8 cellular contexts compared by ENCODE assay signal in genomic region chr22:25447689-25448434, GRCh38.
DNase-seq lines count a peak whose midpoint lies in the region; ATAC-seq and TF ChIP-seq lines count a peak whose summit lies in the region.

No MANE protein-coding gene starts in this region.

- no peaks in the 10 kb centered on the region for H3K9me2 ChIP-seq in SU-DHL-6 (replicated peaks; ENCODE audit: insufficient read depth, low read length)

- peaks cover 9% of the 10 kb centered on the region for H3F3A ChIP-seq in SU-DHL-6 (ENCODE audit: insufficient read depth)

- CTCF ChIA-PET in HEK293 (lab: Yijun Ruan, JAX), result interaction anchor here (0.6 to 2.1 kb wide), 33 partner anchors 10 to 883 kb away, joined by 3 to 15 read pairs (median 4); no protein-coding TSS in a partner anchor

- WGBS in upper lobe of left lung, 2 donors, result 6 to 11% methylated on average over 17 to 30 of the region's 30 CpGs

- peak overlapping the region; percentile 88 for H3K4me3 ChIP-seq in GM06990 (replicated peaks; ENCODE audit: low read depth, low read length)
- peak overlapping the region; percentile 86 for H3K4me3 ChIP-seq in HEK293 (ENCODE audit: low read depth, low read length)
- H3K4me3 ChIP-seq in NB4 (ENCODE audit: low read depth, low read length), result peak overlapping the region; percentile 84
- H3K4me3 ChIP-seq in SU-DHL-6 (ENCODE audit: insufficient read depth, low read length, poor library complexity, severe bottlenecking), result peak overlapping the region; percentile 98
- H3K4me3 ChIP-seq in upper lobe of left lung, result peak overlapping the region; percentile 63 to 75 (median 66)

- intact Hi-C loops in cardiac septum (cut with DNase I) (loop anchor here (5.0 kb wide), 1 partner anchor 86 kb away; no protein-coding TSS in a partner anchor), posterior cingulate gyrus (cut with DNase I) (loop anchor here (5.0 kb wide), 2 partner anchors 86 to 254 kb away; no protein-coding TSS in a partner anchor)

- H3K9me3 ChIP-seq in HEK293 (ENCODE audit: control insufficient read depth, insufficient read depth, low read depth, low read length) (no peaks in the 10 kb centered on the region), SU-DHL-6 (ENCODE audit: insufficient read depth, low read length) (no peaks in the 10 kb centered on the region), upper lobe of left lung (no peaks in the 10 kb centered on the region)

- H4K20me1 ChIP-seq in SU-DHL-6 (ENCODE audit: low read depth, low read length), result no peaks in the 10 kb centered on the region; the same call in 1 of the 2 replicates

- peak overlapping the region; percentile 92 for H3K9ac ChIP-seq in SU-DHL-6 (ENCODE audit: low read length)

- peaks cover 3% of the 10 kb centered on the region for H3K4me1 ChIP-seq in HEK293 (ENCODE audit: control insufficient read depth, insufficient read depth, low read length)
- peaks cover 13 to 31% (median 19%) of the 10 kb centered on the region in 4 donors for H3K4me1 ChIP-seq in upper lobe of left lung

- POLR2A ChIA-PET in HEK293 (lab: Yijun Ruan, JAX), result interaction anchor here (0.6 to 1.0 kb wide), 3 partner anchors 47 to 350 kb away, joined by 3 read pairs; no protein-coding TSS in a partner anchor

- H3K4me2 ChIP-seq in SU-DHL-6 (ENCODE audit: low read depth, low read length, poor library complexity, severe bottlenecking), result peak overlapping the region; percentile 86

- H3K27ac ChIP-seq in HEK293 (ENCODE audit: extremely low read depth, low read depth, low read length), result peak overlapping the region; percentile 60; the same call in 1 of the 2 replicates
- peak overlapping the region; percentile 49 for H3K27ac ChIP-seq in SU-DHL-6 (ENCODE audit: low read depth, low read length)
- H3K27ac ChIP-seq in upper lobe of left lung, result peak overlapping the region; percentile 58 to 86 (median 80)

- H3K36me3 ChIP-seq in GM06990 (ENCODE audit: control insufficient read depth, insufficient read depth, low read length) (no peaks in the 10 kb centered on the region), HEK293 (ENCODE audit: control insufficient read depth in 2 of 2, insufficient read depth in 1 of 2, low read length in 2 of 2) (peaks cover 4 to 22% of the 10 kb centered on the region in 2 experiments; a peak in 2 of 3 replicates), SU-DHL-6 (ENCODE audit: low read length) (no peaks in the 10 kb centered on the region), upper lobe of left lung (no peaks in the 10 kb centered on the region)

- DNase-seq in GM06990 (ENCODE audit: extremely low read depth, insufficient read length), result peak; percentile 87
- peak; percentile 86 for DNase-seq in NB4 (ENCODE audit: low read depth)
- DNase-seq in activated naive CD8-positive, alpha-beta T cell treated with anti-CD3 and anti-CD28 coated beads, Interleukin-2, amount 50 U/mL, for 16 hours (ENCODE audit: low read depth, low spot score), result peak; percentile 73
- peak; percentile 93 for DNase-seq in cardiac septum (ENCODE audit: low spot score)
- peak; percentile 78 to 98 (median 90) for DNase-seq in posterior cingulate gyrus
- DNase-seq in upper lobe of left lung, result peak; percentile 87 to 96

- TF ChIP-seq POLR2A in NB4 (IDR thresholded peaks at IDR 0.05; ENCODE audit: extremely low read depth, insufficient read length) (peak; percentile 34), upper lobe of left lung (IDR thresholded peaks at IDR 0.05) (peak in 1 of 4 donors; percentile 46)

- no peak for TF ChIP-seq EP300 in upper lobe of left lung (IDR thresholded peaks at IDR 0.05)

- peak; percentile 96 for TF ChIP-seq CTCF in GM06990 (IDR thresholded peaks at IDR 0.05; ENCODE audit: insufficient read depth, low read length, poor library complexity, severe bottlenecking)
- peak; percentile 99 for TF ChIP-seq CTCF in HEK293 (tag by site-specific recombination; IDR thresholded peaks at IDR 0.05)
- TF ChIP-seq CTCF in NB4 (IDR thresholded peaks at IDR 0.05; ENCODE audit: low read depth, low read length), result peak; percentile 85
- peak; percentile 85 for TF ChIP-seq CTCF in SU-DHL-6 (IDR thresholded peaks at IDR 0.05; ENCODE audit: insufficient read depth, low read length, poor library complexity, severe bottlenecking)
- peak; percentile 88 to 97 (median 96) for TF ChIP-seq CTCF in upper lobe of left lung (IDR thresholded peaks at IDR 0.05)

- H3K27me3 ChIP-seq in GM06990 (replicated peaks; ENCODE audit: control insufficient read depth, insufficient read depth, low read length), result no peaks in the 10 kb centered on the region
- H3K27me3 ChIP-seq in SU-DHL-6 (ENCODE audit: low read length), result no peaks in the 10 kb centered on the region
- no peaks in the 10 kb centered on the region for H3K27me3 ChIP-seq in upper lobe of left lung

- peak; percentile 98 to 99 for ATAC-seq in upper lobe of left lung (ENCODE audit: low FRiP score in 2 of 2)

- peaks cover 58% of the 10 kb centered on the region for H3K79me2 ChIP-seq in SU-DHL-6 (ENCODE audit: insufficient read depth, low read length)

- H2AFZ ChIP-seq in SU-DHL-6 (ENCODE audit: low read depth, low read length, severe bottlenecking), result peak overlapping the region; percentile 88

TF ChIP-seq in HEK293, 187 proteins besides CTCF, POLR2A, EP300 and RAD21 (continues in another document):
- no peak for TF ChIP-seq ZBTB17 (tag by site-specific recombination; IDR thresholded peaks at IDR 0.05)
- no peak for TF ChIP-seq ZSCAN18 (tag by site-specific recombination; IDR thresholded peaks at IDR 0.05)
- no peak for TF ChIP-seq ZNF830 (tag by site-specific recombination; IDR thresholded peaks at IDR 0.05; ENCODE audit: low read depth)
- TF ChIP-seq PRDM4 (tag by site-specific recombination; IDR thresholded peaks at IDR 0.05), result peak; percentile 72
- peak; percentile 33; the same call in 1 of the 2 replicates for TF ChIP-seq ZNF600 (tag by site-specific recombination; IDR thresholded peaks at IDR 0.05)
- TF ChIP-seq ZNF366 (tag by site-specific recombination; conservative IDR thresholded peaks at IDR 0.05), result peak; percentile 8; the same call in 1 of the 2 replicates
- no peak for TF ChIP-seq ZNF175 (tag by site-specific recombination; IDR thresholded peaks at IDR 0.05)
- TF ChIP-seq KLF1 (tag by site-specific recombination; IDR thresholded peaks at IDR 0.05), result peak; percentile 11; the same call in 1 of the 2 replicates
- TF ChIP-seq BCL11B (tag by site-specific recombination; IDR thresholded peaks at IDR 0.05; ENCODE audit: low read depth), result 0 out of 2 replicates have a peak, but pooled peaks have one; percentile 51
- TF ChIP-seq ZEB2 (tag by site-specific recombination; IDR thresholded peaks at IDR 0.05), result 0 out of 2 replicates have a peak, but pooled peaks have one; percentile 55
- TF ChIP-seq ZNF785 (tag by site-specific recombination; IDR thresholded peaks at IDR 0.05), result no peak
- no peak for TF ChIP-seq PRDM6 (tag by site-specific recombination; IDR thresholded peaks at IDR 0.05)
- no peak for TF ChIP-seq ZNF354C (tag by site-specific recombination; IDR thresholded peaks at IDR 0.05; ENCODE audit: borderline replicate concordance, low read depth)
- no peak for TF ChIP-seq ZNF16 (tag by site-specific recombination; IDR thresholded peaks at IDR 0.05; ENCODE audit: low read depth)
- no peak for TF ChIP-seq KLF7 (tag by site-specific recombination; IDR thresholded peaks at IDR 0.05; ENCODE audit: borderline replicate concordance)
- no peak for TF ChIP-seq ZNF155 (tag by site-specific recombination; IDR thresholded peaks at IDR 0.05)
- peak; percentile 30; the same call in 1 of the 2 replicates for TF ChIP-seq SP7 (tag by site-specific recombination; IDR thresholded peaks at IDR 0.05)
- TF ChIP-seq ZBTB1 (tag by site-specific recombination; IDR thresholded peaks at IDR 0.05), result peak; percentile 100

Comparison
In these comparisons a context has a peak if more than half of its experiments do, and no peak if none do; other contexts are left out.
1. Peak in every context shown above with its lines: DNase-seq, ATAC-seq, H3K4me3 ChIP-seq and H3K27ac ChIP-seq.